ENCODE assay signal across 18 cellular contexts in the genomic region with DNA sequence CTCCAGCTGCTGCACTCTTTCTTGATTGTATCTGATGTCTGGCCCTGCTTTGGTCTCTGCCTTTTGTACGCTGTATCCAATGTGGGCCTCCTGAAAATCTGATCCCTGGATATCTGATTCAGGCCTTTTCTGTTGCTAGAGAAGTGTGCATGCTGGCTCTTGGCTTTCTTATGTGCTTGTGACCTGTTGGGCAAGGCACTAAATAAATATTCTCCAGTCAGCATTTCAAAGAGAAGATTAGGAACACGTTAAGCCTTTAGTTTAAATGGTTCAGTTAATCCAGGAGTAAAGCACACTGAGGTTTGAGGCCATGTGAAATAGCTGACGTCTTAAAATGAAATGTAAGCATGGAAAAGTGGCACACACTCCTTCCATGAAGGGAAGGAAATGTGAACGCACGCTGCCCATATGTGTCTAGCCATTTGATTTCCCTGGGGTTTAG. TPM values are rescaled to one million over a fixed set of nuclear protein-coding genes. Genes with fewer than 3 reads are reported as not detected.
DNase-seq lines count a peak whose midpoint lies in the region; ATAC-seq, FAIRE-seq and TF ChIP-seq lines count a peak whose summit lies in the region.
"Had no signal": no experiment of that assay in that cellular context is flagged by ENCODE, and none has a peak within 500 bp of the region (broad histone marks: within the 10 kb centered on the region; RNA-seq: fewer than 3 reads in every experiment).

No MANE protein-coding gene starts in this region.

- H3K27me3 ChIP-seq in Caco-2 (replicated peaks; ENCODE audit: control insufficient read depth, insufficient read depth, low read length), result no peaks in the 10 kb centered on the region
- H3K27me3 ChIP-seq in adipocyte (replicated peaks; ENCODE audit: control insufficient read depth, insufficient read depth, low read length), result no peaks in the 10 kb centered on the region
- no peaks in the 10 kb centered on the region for H3K27me3 ChIP-seq in prostate gland (replicated peaks; ENCODE audit: insufficient read depth)

- ATAC-seq in activated CD8-positive, alpha-beta memory T cell treated with anti-CD3 and anti-CD28 coated beads, Interleukin-2, amount 10 ng/mL, durations not matched to agents 7 days and 5 days, result no peak
- ATAC-seq in HG03280 (IDR thresholded peaks at IDR 0.05; ENCODE audit: unreplicated experiment), result no peak
- no peak for ATAC-seq in GM21423 (IDR thresholded peaks at IDR 0.05; ENCODE audit: unreplicated experiment)
- ATAC-seq: GM12878, left cardiac atrium had no signal

- H3K4me3 Mint-ChIP-seq in Caco-2 (ENCODE audit: unreplicated experiment), result no peak overlapping the region
- H3K4me3 Mint-ChIP-seq in activated CD8-positive, alpha-beta memory T cell treated with anti-CD3 and anti-CD28 coated beads, Interleukin-2, amount 10 ng/mL, durations not matched to agents 7 days and 5 days, result no peak overlapping the region
- H3K4me3 Mint-ChIP-seq: CD14-positive monocyte; central memory CD8-positive, alpha-beta T cell had no signal

- H3K4me3 ChIP-seq in Caco-2 (ENCODE audit: low read depth, low read length), result no peak overlapping the region
- H3K4me3 ChIP-seq in adipocyte (ENCODE audit: low read length), result no peak overlapping the region
- H3K4me3 ChIP-seq in prostate gland, result no peak overlapping the region
- H3K4me3 ChIP-seq: GM12878 had no signal

- FAIRE-seq in islet of Langerhans (lab: Jason Lieb, UNC), result peak; percentile 93
- FAIRE-seq: GM12878 had no signal

- POLR2A ChIA-PET in Caco-2 (lab: Charles Lee), result interaction anchor here (0.5 to 0.8 kb wide), 2 partner anchors 9 to 246 kb away, joined by 3 to 4 read pairs; partner anchors contain the start of gene F3

- intact Hi-C loops in Caco-2 (cut with micrococcal nuclease; ENCODE audit: unreplicated experiment) (no loop called here), prostate gland (cut with DNase I) (no loop called here), posterior vena cava (cut with DNase I) (no loop called here)

- peaks cover 15% of the 10 kb centered on the region for H3K4me1 Mint-ChIP-seq in Caco-2 (ENCODE audit: low read depth, unreplicated experiment)
- H3K4me1 Mint-ChIP-seq in activated CD8-positive, alpha-beta memory T cell treated with anti-CD3 and anti-CD28 coated beads, Interleukin-2, amount 10 ng/mL, durations not matched to agents 7 days and 5 days, result no peaks in the 10 kb centered on the region
- H3K4me1 Mint-ChIP-seq: central memory CD8-positive, alpha-beta T cell had no signal

- H3K27ac ChIP-seq in prostate gland, result peak overlapping the region; percentile 61 to 67

- CTCF ChIA-PET in Caco-2 (lab: Charles Lee), result no interaction called here
- CTCF ChIA-PET in activated CD8-positive, alpha-beta memory T cell treated with anti-CD3 and anti-CD28 coated beads, Interleukin-2, amount 10 ng/mL, durations not matched to agents 7 days and 5 days (lab: Charles Lee), result no interaction called here

- no peak for TF ChIP-seq POLR2A in prostate gland (IDR thresholded peaks at IDR 0.05)

- DNase-seq in Caco-2 (no peak), adipocyte (ENCODE audit: low read depth) (peak; percentile 30), prostate gland (ENCODE audit: low spot score) (no peak), posterior vena cava (ENCODE audit: low spot score) (no peak)
- no peak for DNase-seq in activated CD8-positive, alpha-beta memory T cell treated with anti-CD3 and anti-CD28 coated beads, Interleukin-2, amount 10 ng/mL, durations not matched to agents 7 days and 5 days
- DNase-seq: activated CD4-positive, alpha-beta T cell treated with anti-CD3 and anti-CD28 coated beads for 4 hours; effector memory CD4-positive, alpha-beta T cell; GF-D8; left cardiac atrium; NCI-H1105 treated with DMSO at 0.1 percent for 48 hours; NCI-H526 treated with DMSO at 0.1 percent for 48 hours; OCI-M1 had no signal

- H3K36me3 ChIP-seq in Caco-2 (ENCODE audit: control insufficient read depth, insufficient read depth, low read length) (no peaks in the 10 kb centered on the region), adipocyte (ENCODE audit: control insufficient read depth, insufficient read depth, low read length, severe bottlenecking) (no peaks in the 10 kb centered on the region), prostate gland (no peaks in the 10 kb centered on the region)

- peak overlapping the region; percentile 70 for H3K27ac Mint-ChIP-seq in Caco-2 (ENCODE audit: unreplicated experiment)
- H3K27ac Mint-ChIP-seq in activated CD8-positive, alpha-beta memory T cell treated with anti-CD3 and anti-CD28 coated beads, Interleukin-2, amount 10 ng/mL, durations not matched to agents 7 days and 5 days, result no peak overlapping the region

- TF ChIP-seq CTCF in Caco-2 (IDR thresholded peaks at IDR 0.05; ENCODE audit: insufficient read depth in 1 of 2, low read depth in 1 of 2, low read length in 1 of 2, severe bottlenecking in 1 of 2, unreplicated experiment in 1 of 2) (no peak), prostate gland (IDR thresholded peaks at IDR 0.05) (no peak)

- H3K9me3 Mint-ChIP-seq in Caco-2 (ENCODE audit: unreplicated experiment), result no peaks in the 10 kb centered on the region
- H3K9me3 Mint-ChIP-seq in activated CD8-positive, alpha-beta memory T cell treated with anti-CD3 and anti-CD28 coated beads, Interleukin-2, amount 10 ng/mL, durations not matched to agents 7 days and 5 days (ENCODE audit: low read depth), result no peaks in the 10 kb centered on the region
- H3K9me3 Mint-ChIP-seq: CD14-positive monocyte; central memory CD8-positive, alpha-beta T cell had no signal

- H3K9me3 ChIP-seq in Caco-2, result no peaks in the 10 kb centered on the region
- H3K9me3 ChIP-seq in adipocyte (ENCODE audit: control insufficient read depth, low read length), result no peaks in the 10 kb centered on the region
- H3K9me3 ChIP-seq in prostate gland, result no peaks in the 10 kb centered on the region

- H3K36me3 Mint-ChIP-seq in Caco-2 (ENCODE audit: insufficient read depth, unreplicated experiment), result no peaks in the 10 kb centered on the region
- H3K36me3 Mint-ChIP-seq in activated CD8-positive, alpha-beta memory T cell treated with anti-CD3 and anti-CD28 coated beads, Interleukin-2, amount 10 ng/mL, durations not matched to agents 7 days and 5 days, result no peaks in the 10 kb centered on the region
- H3K36me3 Mint-ChIP-seq: CD14-positive monocyte had no signal

- BruUV-seq in Caco-2 (replicated peaks; lab: Mats Ljungman, UMichigan), result no TSS peak

- peaks cover 40% of the 10 kb centered on the region for H3K4me1 ChIP-seq in Caco-2
- peaks cover 17% of the 10 kb centered on the region for H3K4me1 ChIP-seq in adipocyte (ENCODE audit: control insufficient read depth, insufficient read depth, low read length)
- H3K4me1 ChIP-seq in prostate gland (replicated peaks), result no peaks in the 10 kb centered on the region

- 38% methylated on average over 5 of the region's 5 CpGs for WGBS in prostate gland

- no peaks in the 10 kb centered on the region for H3K27me3 Mint-ChIP-seq in Caco-2 (ENCODE audit: insufficient read depth, unreplicated experiment)
- peaks cover 36% of the 10 kb centered on the region for H3K27me3 Mint-ChIP-seq in activated CD8-positive, alpha-beta memory T cell treated with anti-CD3 and anti-CD28 coated beads, Interleukin-2, amount 10 ng/mL, durations not matched to agents 7 days and 5 days

- no peak overlapping the region for H3K9ac ChIP-seq in adipocyte (ENCODE audit: low read length)

RNA-seq across cellular contexts. Expression of gene F3, which starts 9.3 kb away (rescaled TPM):
- total RNA-seq in Caco-2 (2022) (21.7 and 28.5 TPM in 2 replicates), prostate gland (100 to 1,000 TPM in 1 of 2 donors, 10 to 100 TPM in 1; 36.3 to 120 TPM), posterior vena cava (100 to 1,000 TPM in 1 of 2 donors, 10 to 100 TPM in 1; 72.2 to 116 TPM)
- total RNA-seq in activated CD8-positive, alpha-beta memory T cell treated with anti-CD3 and anti-CD28 coated beads, Interleukin-2, amount 10 ng/mL, durations not matched to agents 7 days and 5 days, result under 1 TPM in 1 of 2 experiments, not detected in 1; 0.23 TPM

Comparison
In these comparisons a context has a peak if more than half of its experiments do, and no peak if none do; other contexts are left out.
1. RNA of gene F3, which starts 9.3 kb away (total RNA-seq): 36.3 to 120 TPM in prostate gland, 72.2 to 116 TPM in posterior vena cava and 21.7 to 28.5 TPM in Caco-2; 0.23 TPM in activated CD8-positive, alpha-beta memory T cell treated with anti-CD3 and anti-CD28 coated beads, Interleukin-2, amount 10 ng/mL, durations not matched to agents 7 days and 5 days; every median in the first group is over 10 times any median in the second.